In the genomic region with DNA sequence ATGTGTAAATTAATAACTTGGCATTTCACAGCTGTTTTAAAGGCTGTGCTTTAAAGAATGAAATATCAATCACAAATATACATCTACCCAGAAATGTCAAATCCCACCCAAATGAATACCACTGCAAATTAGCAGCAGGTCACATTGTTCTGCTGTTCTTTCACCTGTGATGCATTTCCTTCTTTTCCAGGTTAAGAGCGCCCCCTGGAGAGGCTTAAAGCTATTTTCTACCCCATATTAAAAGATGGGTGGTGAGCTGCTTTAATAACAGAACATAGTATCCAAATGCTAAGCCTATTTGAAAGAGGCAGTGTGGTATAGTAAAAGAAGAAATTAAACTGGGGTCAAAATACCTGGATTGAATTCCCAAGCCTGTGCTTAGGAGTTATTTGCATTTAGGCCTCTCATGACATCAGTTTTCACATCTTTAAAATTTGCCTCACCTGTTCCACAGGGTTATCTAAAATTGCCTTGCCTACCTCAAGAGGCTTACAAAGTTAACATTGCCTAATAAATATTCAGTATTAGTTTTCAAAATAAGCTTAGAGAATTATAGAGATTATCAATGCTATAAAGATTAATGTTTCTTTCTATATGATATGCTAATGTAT, we compare ENCODE assay signal across 8 cellular contexts.
A peak's percentile ranks its signal among the peaks of the same experiment; 100 is the strongest.
DNase-seq lines count a peak whose midpoint lies in the region; ATAC-seq lines count a peak whose summit lies in the region.

No MANE protein-coding gene starts in this region.

- no peaks in the 10 kb centered on the region for H3K9me3 Mint-ChIP-seq in stimulated activated naive B cell treated with anti-CD40 and anti-IgM and Interleukin-4, amounts not matched to agents 10 μg/mL and 1 μg/mL and 100 μg/mL, for 72 hours

- no peak overlapping the region for H3K27ac Mint-ChIP-seq in stimulated activated naive B cell treated with anti-CD40 and anti-IgM and Interleukin-4, amounts not matched to agents 10 μg/mL and 1 μg/mL and 100 μg/mL, for 72 hours

- ATAC-seq in stimulated activated naive B cell treated with anti-CD40 and anti-IgM and Interleukin-4, amounts not matched to agents 10 μg/mL and 1 μg/mL and 100 μg/mL, for 72 hours (replicated peaks) = peak; percentile 61 to 66
- no peak for ATAC-seq in GM18498 (IDR thresholded peaks at IDR 0.05; ENCODE audit: unreplicated experiment)
- ATAC-seq in GM21529 (IDR thresholded peaks at IDR 0.05; ENCODE audit: unreplicated experiment) = no peak

- H3K4me3 Mint-ChIP-seq in stimulated activated naive B cell treated with anti-CD40 and anti-IgM and Interleukin-4, amounts not matched to agents 10 μg/mL and 1 μg/mL and 100 μg/mL, for 72 hours = no peak overlapping the region

- no peaks in the 10 kb centered on the region for H3K36me3 Mint-ChIP-seq in stimulated activated naive B cell treated with anti-CD40 and anti-IgM and Interleukin-4, amounts not matched to agents 10 μg/mL and 1 μg/mL and 100 μg/mL, for 72 hours

- DNase-seq in stimulated activated CD4-positive, alpha-beta T cell treated with anti-CD3 and anti-CD28 coated beads, Interleukin-15, amount 100 ng/mL, for 24 hours = peak; percentile 39
- no peak for DNase-seq in stimulated activated CD4-positive, alpha-beta T cell treated with anti-CD3 and anti-CD28 coated beads, Interleukin-4, amount 100 ng/mL, for 24 hours
- peak; percentile 32 for DNase-seq in M059J (ENCODE audit: low read depth)
- DNase-seq in SK-N-DZ (ENCODE audit: low spot score) = peak; percentile 63
- peak; percentile 1 for DNase-seq in fibroblast of the conjunctiva (ENCODE audit: low read depth)
- DNase-seq in stimulated activated naive B cell treated with anti-CD40 and anti-IgM and Interleukin-4, amounts not matched to agents 10 μg/mL and 1 μg/mL and 100 μg/mL, for 72 hours = no peak

- no peaks in the 10 kb centered on the region for H3K27me3 Mint-ChIP-seq in stimulated activated naive B cell treated with anti-CD40 and anti-IgM and Interleukin-4, amounts not matched to agents 10 μg/mL and 1 μg/mL and 100 μg/mL, for 72 hours

- no peaks in the 10 kb centered on the region for H3K4me1 Mint-ChIP-seq in stimulated activated naive B cell treated with anti-CD40 and anti-IgM and Interleukin-4, amounts not matched to agents 10 μg/mL and 1 μg/mL and 100 μg/mL, for 72 hours

Comparison
In these comparisons a context has a peak if more than half of its experiments do, and no peak if none do; other contexts are left out.
1. DNase-seq: peak in stimulated activated CD4-positive, alpha-beta T cell treated with anti-CD3 and anti-CD28 coated beads, Interleukin-15, amount 100 ng/mL, for 24 hours (single experiment), M059J (single experiment), SK-N-DZ (single experiment) and fibroblast of the conjunctiva (single experiment); none in stimulated activated CD4-positive, alpha-beta T cell treated with anti-CD3 and anti-CD28 coated beads, Interleukin-4, amount 100 ng/mL, for 24 hours (single experiment) and stimulated activated naive B cell treated with anti-CD40 and anti-IgM and Interleukin-4, amounts not matched to agents 10 μg/mL and 1 μg/mL and 100 μg/mL, for 72 hours (single experiment).
2. ATAC-seq: peak in stimulated activated naive B cell treated with anti-CD40 and anti-IgM and Interleukin-4, amounts not matched to agents 10 μg/mL and 1 μg/mL and 100 μg/mL, for 72 hours (2 of 2); none in GM18498 (single experiment) and GM21529 (single experiment).